8 cellular contexts compared by ENCODE assay signal in genomic region chr1:54763814-54764131, GRCh38. TPM values are rescaled to one million over a fixed set of nuclear protein-coding genes. Genes with fewer than 3 reads are reported as not detected.
A peak's percentile ranks its signal among the peaks of the same experiment; 100 is the strongest.
DNase-seq lines count a peak whose midpoint lies in the region; ATAC-seq and TF ChIP-seq lines count a peak whose summit lies in the region.

No MANE protein-coding gene starts in this region.

- H3K27ac ChIP-seq in skeletal muscle tissue (ENCODE audit: low read depth, low read length), result peak overlapping the region; percentile 45

- H3K4me3 ChIP-seq in foreskin fibroblast (ENCODE audit: low read depth in 1 of 2, low read length in 2 of 2) (peak overlapping the region; percentile 91 to 98), skeletal muscle tissue (ENCODE audit: low read length in 3 of 3) (peak overlapping the region; percentile 88 to 98 (median 98))

- CTCF ChIA-PET in T-cell (lab: Charles Lee), result no interaction called here

- no peaks in the 10 kb centered on the region for H3K27me3 ChIP-seq in skeletal muscle tissue (ENCODE audit: control insufficient read depth in 3 of 3, insufficient read depth in 3 of 3, low read length in 3 of 3)

- H3K9ac ChIP-seq in skeletal muscle tissue (ENCODE audit: low read depth in 1 of 3, low read length in 3 of 3), result peak overlapping the region; percentile 85 to 93 (median 92)

- H3K4me3 Mint-ChIP-seq in T-cell, result peak overlapping the region; percentile 90 to 93 (median 92)

- ATAC-seq in T-cell (replicated peaks in 1 of 4) (no peak), HG03457 (IDR thresholded peaks at IDR 0.05; ENCODE audit: unreplicated experiment) (no peak), GM18858 (IDR thresholded peaks at IDR 0.05; ENCODE audit: unreplicated experiment) (no peak)

- no peaks in the 10 kb centered on the region for H3K36me3 Mint-ChIP-seq in T-cell

- DNase-seq in DMS 273 (lab: John Stamatoyannopoulos, UW; ENCODE audit: unreplicated experiment), result peak; percentile 68
- DNase-seq in DMS 273 treated with DMSO at 0.1 percent for 48 hours (lab: John Stamatoyannopoulos, UW), result no peak
- DNase-seq in T-cell, result peak in 1 of 34 experiments; percentile 7
- DNase-seq in foreskin fibroblast, result no peak
- no peak for DNase-seq in HuH-7 (ENCODE audit: low spot score)

- peaks cover 1 to 3% (median 3%) of the 10 kb centered on the region in 3 donors for H3K36me3 ChIP-seq in skeletal muscle tissue (ENCODE audit: control insufficient read depth in 3 of 3, insufficient read depth in 3 of 3, low read length in 3 of 3)

- H3K27me3 Mint-ChIP-seq in T-cell, result no peaks in the 10 kb centered on the region

- POLR2A ChIA-PET in T-cell (lab: Charles Lee), result no interaction called here

- H3K4me1 Mint-ChIP-seq in T-cell, result peaks cover 18 to 20% (median 20%) of the 10 kb centered on the region in 3 donors

- no peaks in the 10 kb centered on the region for H3K9me3 ChIP-seq in skeletal muscle tissue (ENCODE audit: control insufficient read depth in 3 of 3, low read length in 3 of 3)

- TF ChIP-seq CTCF in foreskin fibroblast (IDR thresholded peaks at IDR 0.05; ENCODE audit: low read depth, low read length), result no peak

- H3K9me3 Mint-ChIP-seq in T-cell, result no peaks in the 10 kb centered on the region

- H3K4me1 ChIP-seq in skeletal muscle tissue (ENCODE audit: control insufficient read depth in 3 of 3, insufficient read depth in 3 of 3, low read length in 3 of 3), result peaks cover 4 to 9% (median 8%) of the 10 kb centered on the region in 3 donors

- H3K27ac Mint-ChIP-seq in T-cell, result no peak overlapping the region

RNA-seq across cellular contexts. Expression of gene PARS2, which starts 0.6 kb away (rescaled TPM):
- total RNA-seq in T-cell (1 to 10 TPM in 3 of 5 donors, under 1 TPM in 2; 0.68 to 6.6 (median 6.0) TPM), skeletal muscle tissue (5.2 TPM)

RNA-seq across cellular contexts. Expression of gene TTC22, which starts 37.4 kb away (rescaled TPM):
- total RNA-seq in T-cell (10 to 100 TPM in 4 of 5 donors, 1 to 10 TPM in 1; 8.4 to 21.0 (median 16.2) TPM), skeletal muscle tissue (not detected)

RNA-seq across cellular contexts. Expression of gene TTC4, which starts 48.1 kb away (rescaled TPM):
- total RNA-seq in T-cell (10 to 100 TPM in 4 of 5 donors, 1 to 10 TPM in 1; 9.6 to 25.1 (median 22.2) TPM), skeletal muscle tissue (18.8 TPM)
